ENCODE assay signal across 21 cellular contexts in genomic region chr22:38578505-38578904, GRCh38. TPM values are rescaled to one million over a fixed set of nuclear protein-coding genes. Genes with fewer than 3 reads are reported as not detected.
"Had no signal": no experiment of that assay in that cellular context is flagged by ENCODE, and none has a peak within 500 bp of the region (broad histone marks: within the 10 kb centered on the region; RNA-seq: fewer than 3 reads in every experiment).

No MANE protein-coding gene starts in this region.

- H3K4me3 ChIP-seq: K562 had no signal

- H3K36me3 Mint-ChIP-seq: IgD-negative memory B cell had no signal

- H3K9me3 Mint-ChIP-seq: IgD-negative memory B cell had no signal

- H3K4me2 ChIP-seq: KMS-11, SK-N-SH had no signal

- H3K27ac ChIP-seq: KMS-11 had no signal

- H3K4me1 Mint-ChIP-seq: IgD-negative memory B cell had no signal

- DNase-seq: Kasumi-1, MM.1S, NCI-H1048, NCI-H1105, NCI-H1417, NCI-H1436 treated with DMSO at 0.1 percent for 48 hours, NCI-H1694, NCI-H187 treated with DMSO at 0.1 percent for 48 hours, NCI-H2029 treated with DMSO at 0.1 percent for 48 hours, NCI-H2171 treated with DMSO at 0.1 percent for 48 hours, NCI-H345, NCI-H446 treated with DMSO at 0.1 percent for 48 hours, NCI-H510A treated with DMSO at 0.1 percent for 48 hours, NCI-H526, RPMI8226, SHP77, SK-N-SH had no signal

- ATAC-seq: K562 had no signal

- H3K27ac Mint-ChIP-seq: IgD-negative memory B cell had no signal

- H3K9me3 ChIP-seq: SK-N-SH had no signal

- H3K9ac ChIP-seq: KMS-11, SK-N-SH had no signal

- H3K9me2 ChIP-seq: SK-N-SH had no signal

- H3K4me3 Mint-ChIP-seq: IgD-negative memory B cell had no signal

RNA-seq across cellular contexts. Expression of gene DMC1, which starts 8.5 kb away (rescaled TPM):
- total RNA-seq: SK-MEL-5 had no signal
- polyA plus RNA-seq: IgD-negative memory B cell, SK-N-SH had no signal
